In the genomic region with DNA sequence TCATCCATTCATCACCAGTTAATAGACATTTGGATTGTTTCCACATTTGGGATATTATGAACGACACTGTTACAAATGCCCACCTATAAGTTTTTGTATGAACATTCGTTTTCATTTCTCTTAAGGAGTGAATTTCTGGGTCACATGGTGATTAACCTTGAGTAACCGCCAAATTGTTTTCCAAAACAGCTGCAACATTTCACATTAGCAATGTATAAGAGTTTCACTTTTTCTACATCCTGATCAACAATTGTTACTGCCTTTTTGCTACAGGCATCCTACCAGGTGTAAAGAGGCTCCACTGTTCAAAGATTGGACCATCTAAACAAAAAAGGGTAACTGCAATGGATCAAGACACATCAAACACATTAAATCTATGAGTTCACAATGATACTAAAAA, we compare ENCODE assay signal across 31 cellular contexts. TPM values are rescaled to one million over a fixed set of nuclear protein-coding genes. Genes with fewer than 3 reads are reported as not detected.
"Had no signal": no experiment of that assay in that cellular context is flagged by ENCODE, and none has a peak within 500 bp of the region (broad histone marks: within the 10 kb centered on the region; RNA-seq: fewer than 3 reads in every experiment).

No MANE protein-coding gene starts in this region.

- H3K4me1 ChIP-seq: colonic mucosa, esophagus muscularis mucosa, esophagus squamous epithelium, foreskin keratinocyte, gastrocnemius medialis, gastroesophageal sphincter, heart left ventricle, heart right ventricle had no signal

- H3K27ac Mint-ChIP-seq: dendritic cell treated with granulocyte-macrophage colony-stimulating factor and Interleukin-4, amounts not matched to agents 40 ng/mL and 50 ng/mL, for 4 days; effector memory CD8-positive, alpha-beta T cell had no signal

- H3K4me3 ChIP-seq: colonic mucosa, coronary artery, dorsolateral prefrontal cortex, esophagus muscularis mucosa, esophagus squamous epithelium, gastrocnemius medialis, gastroesophageal sphincter, heart left ventricle, heart right ventricle had no signal

- H3K36me3 ChIP-seq: colonic mucosa, esophagus muscularis mucosa, esophagus squamous epithelium, gastrocnemius medialis, gastroesophageal sphincter, heart left ventricle, heart right ventricle had no signal

- H3K4me3 Mint-ChIP-seq: dendritic cell treated with granulocyte-macrophage colony-stimulating factor and Interleukin-4, amounts not matched to agents 40 ng/mL and 50 ng/mL, for 4 days; effector memory CD8-positive, alpha-beta T cell; endodermal cell had no signal

- H3K27ac ChIP-seq: colonic mucosa, coronary artery, dorsolateral prefrontal cortex, epithelial cell of prostate, esophagus muscularis mucosa, esophagus squamous epithelium, foreskin keratinocyte, gastrocnemius medialis, gastroesophageal sphincter, heart left ventricle, heart right ventricle had no signal

- H3K9me3 ChIP-seq: colonic mucosa, esophagus muscularis mucosa, esophagus squamous epithelium, gastrocnemius medialis, gastroesophageal sphincter, heart left ventricle, heart right ventricle had no signal

- FAIRE-seq: colon, endometrium, endothelial cell of umbilical vein, frontal cortex had no signal

- H3K9me3 Mint-ChIP-seq: dendritic cell treated with granulocyte-macrophage colony-stimulating factor and Interleukin-4, amounts not matched to agents 40 ng/mL and 50 ng/mL, for 4 days; effector memory CD8-positive, alpha-beta T cell; endodermal cell had no signal

- ATAC-seq: effector memory CD8-positive, alpha-beta T cell; esophagus mucosa; foreskin keratinocyte; gastrocnemius medialis; gastroesophageal sphincter; heart left ventricle; heart right ventricle had no signal

- H3K27me3 ChIP-seq: colonic mucosa, dorsolateral prefrontal cortex, esophagus muscularis mucosa, gastrocnemius medialis had no signal

- DNase-seq: colonic mucosa; cortex of kidney; dermis blood vessel endothelial cell; dorsolateral prefrontal cortex; effector CD4-positive, alpha-beta T cell; effector CD8-positive, alpha-beta T cell; effector memory CD4-positive, alpha-beta T cell; effector memory CD8-positive, alpha-beta T cell; erythroblast; esophagus squamous epithelium; foreskin fibroblast; foreskin keratinocyte; foreskin melanocyte; gastrocnemius medialis; glutamatergic neuron; head of caudate nucleus; heart left ventricle; heart right ventricle had no signal

RNA-seq across cellular contexts. Expression of gene CPEB1, which starts 52.0 kb away (rescaled TPM):
- total RNA-seq: dermis blood vessel endothelial cell, dermis microvascular lymphatic vessel endothelial cell, endothelial cell of umbilical vein, foreskin keratinocyte, glomerular endothelial cell had no signal
- polyA plus RNA-seq: endothelial cell of umbilical vein, foreskin keratinocyte had no signal
